In genomic region chr12:56115329-56115728, GRCh38 we compare ENCODE assay signal across 6 cellular contexts. TPM values are rescaled to one million over a fixed set of nuclear protein-coding genes. Genes with fewer than 3 reads are reported as not detected.
DNase-seq lines count a peak whose midpoint lies in the region; ATAC-seq and TF ChIP-seq lines count a peak whose summit lies in the region.

No MANE protein-coding gene starts in this region.

- H3K4me3 Mint-ChIP-seq in naive B cell = peak overlapping the region; percentile 89 to 99 (median 95)

- peaks cover 15 to 32% of the 10 kb centered on the region in 2 donors for H3K36me3 Mint-ChIP-seq in naive B cell

- peak overlapping the region; percentile 92 for H3K9ac ChIP-seq in HCT116 (ENCODE audit: low read length)

- no peaks in the 10 kb centered on the region for H3K9me3 Mint-ChIP-seq in naive B cell

- H3K4me3 ChIP-seq in HCT116 (replicated peaks in 1 of 2; ENCODE audit: low read depth in 1 of 2, low read length in 2 of 2) = peak overlapping the region; percentile 80 to 82
- H3K4me3 ChIP-seq in ascending aorta = peak overlapping the region; percentile 75 to 77

- H3K27ac ChIP-seq in HCT116 (ENCODE audit: low read depth, low read length) (peak overlapping the region; percentile 93), ascending aorta (peak overlapping the region; percentile 90 to 94)

- H3K36me3 ChIP-seq in HCT116 (ENCODE audit: control insufficient read depth in 1 of 2, insufficient read depth in 2 of 2, low read length in 2 of 2) (peaks cover 22 to 41% of the 10 kb centered on the region in 2 experiments), ascending aorta (peaks cover 28 to 32% of the 10 kb centered on the region in 2 donors)

- BruUV-seq in HCT116 (replicated peaks; lab: Mats Ljungman, UMichigan) = no TSS peak

- ATAC-seq in HCT116 (no peak), naive B cell (ENCODE audit: low read depth in 2 of 2) (no peak)

- CTCF ChIA-PET in HCT116 (lab: Charles Lee) = interaction anchor here (0.6 to 2.2 kb wide), 3 partner anchors 11 to 469 kb away, joined by 3 to 5 read pairs (median 4); partner anchors contain the start of gene PA2G4

- peaks cover 27% of the 10 kb centered on the region for H3K79me2 ChIP-seq in HCT116 (ENCODE audit: insufficient read depth, low read length)

- DNase-seq in HCT116 (ENCODE audit: low read depth, low spot score) = no peak
- DNase-seq in ascending aorta (ENCODE audit: low spot score in 2 of 2) = no peak
- no peak for DNase-seq in naive B cell
- DNase-seq in activated CD4-positive, CD25-positive, alpha-beta regulatory T cell (lab: John Stamatoyannopoulos, UW) = no peak
- DNase-seq in SKM-1 treated with dmso at 0.1 percent for 144 hours (lab: John Stamatoyannopoulos, UW; ENCODE audit: unreplicated experiment) = no peak
- no peak for DNase-seq in GM20000 (ENCODE audit: low spot score)

- POLR2A ChIA-PET in HCT116 (lab: Charles Lee) = interaction anchor here (0.9 to 4.6 kb wide), 6 partner anchors 11 to 141 kb away, joined by 3 to 75 read pairs (median 4); partner anchors contain the start of genes ERBB3, ESYT1, PA2G4 and RAB5B

- no peak for TF ChIP-seq POLR2A in HCT116 (IDR thresholded peaks at IDR 0.05; ENCODE audit: borderline replicate concordance, extremely low read depth, insufficient read depth, insufficient read length)

- H3K27ac Mint-ChIP-seq in naive B cell = peak overlapping the region; percentile 96 to 100 (median 99)

- no peaks in the 10 kb centered on the region for H3K27me3 ChIP-seq in HCT116 (ENCODE audit: insufficient read depth, low read length)
- H3K27me3 ChIP-seq in ascending aorta = no peaks in the 10 kb centered on the region

- H3K4me1 Mint-ChIP-seq in naive B cell = peaks cover 26 to 40% (median 28%) of the 10 kb centered on the region in 3 donors

- no peaks in the 10 kb centered on the region for H3K9me3 ChIP-seq in HCT116 (ENCODE audit: control insufficient read depth in 1 of 2, insufficient read depth in 1 of 2, low read depth in 1 of 2, low read length in 2 of 2)
- no peaks in the 10 kb centered on the region for H3K9me3 ChIP-seq in ascending aorta

- no peaks in the 10 kb centered on the region for H3K27me3 Mint-ChIP-seq in naive B cell

- intact Hi-C loops in HCT116 (cut with micrococcal nuclease) = loop anchor here (5.0 to 10.0 kb wide), 2 partner anchors 118 to 381 kb away; partner anchors contain the start of gene SUOX
- intact Hi-C loops in ascending aorta (cut with DNase I) = loop anchor here (5.0 kb wide), 5 partner anchors 38 to 1407 kb away; partner anchors contain the start of genes ATP5F1B, CNPY2, DDIT3 and MBD6

- H3K4me1 ChIP-seq in HCT116 (ENCODE audit: control insufficient read depth in 1 of 2, insufficient read depth in 2 of 2, low read length in 2 of 2) (peaks cover 22 to 31% of the 10 kb centered on the region in 2 experiments), ascending aorta (peaks cover 10 to 16% of the 10 kb centered on the region in 2 donors)

- no peaks in the 10 kb centered on the region for H3K9me2 ChIP-seq in HCT116 (ENCODE audit: insufficient read depth)

- TF ChIP-seq CTCF in HCT116 (IDR thresholded peaks at IDR 0.05 in 2 of 3, conservative IDR thresholded peaks at IDR 0.05 in 1 of 3; ENCODE audit: borderline replicate concordance in 1 of 3, insufficient read depth in 1 of 3, low read depth in 2 of 3, low read length in 2 of 3) = no peak
- no peak for TF ChIP-seq CTCF in ascending aorta (IDR thresholded peaks at IDR 0.05)
- TF ChIP-seq CTCF in GM20000 (IDR thresholded peaks at IDR 0.05; ENCODE audit: extremely low read depth, missing control alignments) = no peak

- H3K4me2 ChIP-seq in HCT116 (ENCODE audit: low read length) = peak overlapping the region; percentile 88

- H4K20me1 ChIP-seq in HCT116 (ENCODE audit: insufficient read depth) = no peaks in the 10 kb centered on the region

- RAD21 ChIA-PET in HCT116 (lab: Charles Lee; ENCODE audit: low non-redundant PET in 1 of 2, low total read pairs in 2 of 2, uncharacterized antibody in 2 of 2, unreplicated experiment in 2 of 2) = no interaction called here

- TF ChIP-seq RAD21 in HCT116 (IDR thresholded peaks at IDR 0.05; ENCODE audit: low read depth) = no peak

- no peak overlapping the region for H2AFZ ChIP-seq in HCT116 (ENCODE audit: low read depth, low read length, poor library complexity, severe bottlenecking)

TF ChIP-seq in HCT116, 20 proteins besides CTCF, POLR2A, EP300 and RAD21:
- TF ChIP-seq EZH2phosphoT487 (IDR thresholded peaks at IDR 0.05; ENCODE audit: borderline replicate concordance) = no peak
- TF ChIP-seq TCF7L2 (IDR thresholded peaks at IDR 0.05; ENCODE audit: borderline replicate concordance, extremely low read depth, insufficient read depth, insufficient read length) = no peak
- TF ChIP-seq ZNF274 (IDR thresholded peaks at IDR 0.05; ENCODE audit: low read depth, low read length) = no peak
- no peak for TF ChIP-seq EGR1 (IDR thresholded peaks at IDR 0.05; ENCODE audit: low read depth)
- TF ChIP-seq YY1 (IDR thresholded peaks at IDR 0.05; ENCODE audit: extremely low read depth, insufficient replicate concordance, low read depth, low read length) = no peak
- TF ChIP-seq SIN3A (IDR thresholded peaks at IDR 0.05; ENCODE audit: low read depth) = no peak
- no peak for TF ChIP-seq CBX3 (IDR thresholded peaks at IDR 0.05; ENCODE audit: low read depth)
- TF ChIP-seq MAX (IDR thresholded peaks at IDR 0.05) = no peak
- no peak for TF ChIP-seq SP1 (IDR thresholded peaks at IDR 0.05; ENCODE audit: low read depth)
- no peak for TF ChIP-seq ZFX (IDR thresholded peaks at IDR 0.05)
- no peak for TF ChIP-seq FOSL1 (IDR thresholded peaks at IDR 0.05; ENCODE audit: low read depth)
- no peak for TF ChIP-seq ELF1 (IDR thresholded peaks at IDR 0.05; ENCODE audit: borderline replicate concordance, low read depth)
- no peak for TF ChIP-seq REST (IDR thresholded peaks at IDR 0.05; ENCODE audit: low read depth)

RNA-seq across cellular contexts. Expression of gene RPL41, which starts 1.1 kb away (rescaled TPM):
- total RNA-seq in HCT116 (2021; ENCODE audit: unreplicated experiment) = 4,327 TPM
- polyA plus RNA-seq in HCT116 (2012) = 11,465 and 11,614 TPM in 2 replicates
- total RNA-seq in ascending aorta = 1,819 TPM
- 1,000 to 10,000 TPM; 5,503 to 9,903 (median 8,851) TPM for polyA plus RNA-seq in naive B cell (ENCODE audit: low read depth in 6 of 6)

RNA-seq across cellular contexts. Expression of gene ZC3H10, which starts 2.7 kb away (rescaled TPM):
- 8.7 TPM for total RNA-seq in HCT116 (2021; ENCODE audit: unreplicated experiment)
- 3.6 and 3.7 TPM in 2 replicates for polyA plus RNA-seq in HCT116 (2012)
- 11.1 TPM for total RNA-seq in ascending aorta
- polyA plus RNA-seq in naive B cell (ENCODE audit: low read depth in 6 of 6) = 1 to 10 TPM; 1.0 to 7.8 (median 3.4) TPM

RNA-seq across cellular contexts. Expression of gene PA2G4, which starts 11.0 kb away (rescaled TPM):
- total RNA-seq in HCT116 (2021; ENCODE audit: unreplicated experiment) (302 TPM), ascending aorta (101 TPM)
- polyA plus RNA-seq in HCT116 (2012) = 297 and 338 TPM in 2 replicates
- 100 to 1,000 TPM; 124 to 141 (median 132) TPM for polyA plus RNA-seq in naive B cell (ENCODE audit: low read depth in 6 of 6)

RNA-seq across cellular contexts. Expression of gene ESYT1, which starts 12.7 kb away (rescaled TPM):
- total RNA-seq in HCT116 (2021; ENCODE audit: unreplicated experiment) = 80.9 TPM
- 67.3 and 87.6 TPM in 2 replicates for polyA plus RNA-seq in HCT116 (2012)
- 119 TPM for total RNA-seq in ascending aorta
- polyA plus RNA-seq in naive B cell (ENCODE audit: low read depth in 6 of 6) = 100 to 1,000 TPM; 145 to 293 (median 196) TPM

RNA-seq across cellular contexts. Expression of gene ERBB3, which starts 35.4 kb away (rescaled TPM):
- 39.7 TPM for total RNA-seq in HCT116 (2021; ENCODE audit: unreplicated experiment)
- 31.7 and 32.9 TPM in 2 replicates for polyA plus RNA-seq in HCT116 (2012)
- total RNA-seq in ascending aorta = 3.2 TPM
- not detected for polyA plus RNA-seq in naive B cell (ENCODE audit: low read depth in 6 of 6)
